ENCODE assay signal across 9 cellular contexts in genomic region chr22:20268350-20269012, GRCh38. TPM values are rescaled to one million over a fixed set of nuclear protein-coding genes. Genes with fewer than 3 reads are reported as not detected.
DNase-seq lines count a peak whose midpoint lies in the region; ATAC-seq, FAIRE-seq and TF ChIP-seq lines count a peak whose summit lies in the region.
"Had no signal": no experiment of that assay in that cellular context is flagged by ENCODE, and none has a peak within 500 bp of the region (broad histone marks: within the 10 kb centered on the region; RNA-seq: fewer than 3 reads in every experiment).

No MANE protein-coding gene starts in this region.

- TF ChIP-seq CTCF in GM12873 (IDR thresholded peaks at IDR 0.05; ENCODE audit: insufficient read depth, low read depth, low read length, missing control alignments) (peak; percentile 67), VCaP (conservative IDR thresholded peaks at IDR 0.05) (peak; percentile 77), bronchial epithelial cell (IDR thresholded peaks at IDR 0.05; ENCODE audit: insufficient read depth, low read length, severe bottlenecking) (peak; percentile 61)

- H3K36me3 ChIP-seq in bronchial epithelial cell (ENCODE audit: control insufficient read depth, insufficient read depth, low read length), result no peaks in the 10 kb centered on the region

- in situ Hi-C loops in KBM-7 (cut with MboI; ENCODE audit: low pct_unique_long_range_greater_than_20kb, low sequenced_read_pairs), result no loop called here

- FAIRE-seq in bronchial epithelial cell (lab: Jason Lieb, UNC), result no peak
- FAIRE-seq: endometrium had no signal

- peak overlapping the region; percentile 83 for H3K27ac ChIP-seq in VCaP

- DNase-seq in KBM-7, result peak; percentile 39
- peak; percentile 6 for DNase-seq in bronchial epithelial cell (ENCODE audit: low read depth)
- peak; percentile 61 for DNase-seq in kidney tubule cell (ENCODE audit: low spot score)
- DNase-seq in stimulated activated CD4-positive, alpha-beta T cell treated with anti-CD3 and anti-CD28 coated beads, Interleukin-4, amount 100 ng/mL, for 24 hours, result peak; percentile 49

- ATAC-seq in GM21786 (IDR thresholded peaks at IDR 0.05; ENCODE audit: unreplicated experiment) (no peak), GM19035 (IDR thresholded peaks at IDR 0.05; ENCODE audit: unreplicated experiment) (no peak)

- peak overlapping the region; percentile 55 for H3K4me3 ChIP-seq in bronchial epithelial cell (ENCODE audit: low read depth, low read length)

- H3K27me3 ChIP-seq in bronchial epithelial cell (ENCODE audit: control insufficient read depth, insufficient read depth, low read length), result no peaks in the 10 kb centered on the region

RNA-seq across cellular contexts. Expression of gene RTN4R, which starts 0.4 kb away (rescaled TPM):
- total RNA-seq in bronchial epithelial cell, result 2.6 and 2.8 TPM in 2 replicates

RNA-seq across cellular contexts. Expression of gene DGCR6L, which starts 51.4 kb away (rescaled TPM):
- 27.4 and 37.5 TPM in 2 replicates for total RNA-seq in bronchial epithelial cell

Comparison
In these comparisons a context has a peak if more than half of its experiments do, and no peak if none do; other contexts are left out.
1. DNase-seq: peak in every context shown above with its lines; median percentile 61 in kidney tubule cell; 49 in stimulated activated CD4-positive, alpha-beta T cell treated with anti-CD3 and anti-CD28 coated beads, Interleukin-4, amount 100 ng/mL, for 24 hours; 39 in KBM-7; 6 in bronchial epithelial cell.